ENCODE assay signal across 1 cellular context in the genomic region with DNA sequence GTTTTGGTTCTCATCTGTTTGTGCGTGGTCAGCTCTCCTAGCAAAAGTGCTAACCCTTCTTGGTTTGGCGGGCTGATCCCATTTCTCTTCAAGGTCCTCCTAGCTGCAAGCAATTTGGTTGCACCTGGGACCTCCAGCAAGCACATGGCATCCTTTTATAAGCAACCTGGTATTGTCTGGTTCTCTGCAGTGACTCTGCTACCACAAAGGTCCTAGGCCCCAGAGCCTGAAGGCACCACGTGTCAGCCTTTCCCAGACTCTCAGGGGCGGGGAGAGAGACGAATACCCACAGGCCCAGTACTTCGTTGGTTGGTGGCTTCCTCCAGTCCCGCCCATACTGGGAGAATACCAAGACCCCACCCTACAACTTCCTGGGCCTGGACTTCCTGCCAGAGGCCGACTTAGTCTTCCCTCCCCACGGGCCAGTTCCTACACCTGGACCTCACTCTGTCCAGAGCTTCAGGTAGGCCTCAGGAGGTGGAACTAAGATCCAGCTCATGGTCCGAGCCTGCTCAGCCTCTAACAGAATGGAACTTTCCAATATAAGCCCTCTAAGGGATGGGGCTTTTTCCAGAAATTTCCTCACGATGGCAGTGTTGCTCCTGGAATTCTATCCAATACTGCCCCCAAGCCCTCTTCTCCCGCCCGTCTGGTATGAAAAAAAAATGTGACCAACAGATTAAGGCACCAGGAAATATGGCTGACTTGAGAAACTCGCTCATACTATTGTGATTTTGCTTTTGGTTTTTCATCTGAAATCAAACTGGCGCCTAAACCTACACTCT.
A peak's percentile ranks its signal among the peaks of the same experiment; 100 is the strongest.
TF ChIP-seq lines count a peak whose summit lies in the region.

No MANE protein-coding gene starts in this region.

TF ChIP-seq in HepG2, 621 proteins besides CTCF, POLR2A, EP300 and RAD21 (continued from another document and continues in another):
- TF ChIP-seq, protein P1, sequence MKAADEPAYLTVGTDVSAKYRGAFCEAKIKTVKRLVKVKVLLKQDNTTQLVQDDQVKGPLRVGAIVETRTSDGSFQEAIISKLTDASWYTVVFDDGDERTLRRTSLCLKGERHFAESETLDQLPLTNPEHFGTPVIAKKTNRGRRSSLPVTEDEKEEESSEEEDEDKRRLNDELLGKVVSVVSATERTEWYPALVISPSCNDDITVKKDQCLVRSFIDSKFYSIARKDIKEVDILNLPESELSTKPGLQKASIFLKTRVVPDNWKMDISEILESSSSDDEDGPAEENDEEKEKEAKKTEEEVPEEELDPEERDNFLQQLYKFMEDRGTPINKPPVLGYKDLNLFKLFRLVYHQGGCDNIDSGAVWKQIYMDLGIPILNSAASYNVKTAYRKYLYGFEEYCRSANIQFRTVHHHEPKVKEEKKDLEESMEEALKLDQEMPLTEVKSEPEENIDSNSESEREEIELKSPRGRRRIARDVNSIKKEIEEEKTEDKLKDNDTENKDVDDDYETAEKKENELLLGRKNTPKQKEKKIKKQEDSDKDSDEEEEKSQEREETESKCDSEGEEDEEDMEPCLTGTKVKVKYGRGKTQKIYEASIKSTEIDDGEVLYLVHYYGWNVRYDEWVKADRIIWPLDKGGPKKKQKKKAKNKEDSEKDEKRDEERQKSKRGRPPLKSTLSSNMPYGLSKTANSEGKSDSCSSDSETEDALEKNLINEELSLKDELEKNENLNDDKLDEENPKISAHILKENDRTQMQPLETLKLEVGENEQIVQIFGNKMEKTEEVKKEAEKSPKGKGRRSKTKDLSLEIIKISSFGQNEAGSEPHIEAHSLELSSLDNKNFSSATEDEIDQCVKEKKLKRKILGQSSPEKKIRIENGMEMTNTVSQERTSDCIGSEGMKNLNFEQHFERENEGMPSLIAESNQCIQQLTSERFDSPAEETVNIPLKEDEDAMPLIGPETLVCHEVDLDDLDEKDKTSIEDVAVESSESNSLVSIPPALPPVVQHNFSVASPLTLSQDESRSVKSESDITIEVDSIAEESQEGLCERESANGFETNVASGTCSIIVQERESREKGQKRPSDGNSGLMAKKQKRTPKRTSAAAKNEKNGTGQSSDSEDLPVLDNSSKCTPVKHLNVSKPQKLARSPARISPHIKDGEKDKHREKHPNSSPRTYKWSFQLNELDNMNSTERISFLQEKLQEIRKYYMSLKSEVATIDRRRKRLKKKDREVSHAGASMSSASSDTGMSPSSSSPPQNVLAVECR (CRISPR knock-in tag; IDR thresholded peaks at IDR 0.05; ENCODE audit: borderline replicate concordance): peak; percentile 76; the same call in 1 of the 2 replicates
- TF ChIP-seq ZNF773 (CRISPR knock-in tag; IDR thresholded peaks at IDR 0.05; ENCODE audit: borderline replicate concordance): no peak
- TF ChIP-seq FOXO1 (CRISPR knock-in tag; IDR thresholded peaks at IDR 0.05): no peak
- peak; percentile 49; the same call in 1 of the 2 replicates for TF ChIP-seq ZIK1 (CRISPR knock-in tag; IDR thresholded peaks at IDR 0.05; ENCODE audit: borderline replicate concordance, low read depth)
- TF ChIP-seq, protein P2, sequence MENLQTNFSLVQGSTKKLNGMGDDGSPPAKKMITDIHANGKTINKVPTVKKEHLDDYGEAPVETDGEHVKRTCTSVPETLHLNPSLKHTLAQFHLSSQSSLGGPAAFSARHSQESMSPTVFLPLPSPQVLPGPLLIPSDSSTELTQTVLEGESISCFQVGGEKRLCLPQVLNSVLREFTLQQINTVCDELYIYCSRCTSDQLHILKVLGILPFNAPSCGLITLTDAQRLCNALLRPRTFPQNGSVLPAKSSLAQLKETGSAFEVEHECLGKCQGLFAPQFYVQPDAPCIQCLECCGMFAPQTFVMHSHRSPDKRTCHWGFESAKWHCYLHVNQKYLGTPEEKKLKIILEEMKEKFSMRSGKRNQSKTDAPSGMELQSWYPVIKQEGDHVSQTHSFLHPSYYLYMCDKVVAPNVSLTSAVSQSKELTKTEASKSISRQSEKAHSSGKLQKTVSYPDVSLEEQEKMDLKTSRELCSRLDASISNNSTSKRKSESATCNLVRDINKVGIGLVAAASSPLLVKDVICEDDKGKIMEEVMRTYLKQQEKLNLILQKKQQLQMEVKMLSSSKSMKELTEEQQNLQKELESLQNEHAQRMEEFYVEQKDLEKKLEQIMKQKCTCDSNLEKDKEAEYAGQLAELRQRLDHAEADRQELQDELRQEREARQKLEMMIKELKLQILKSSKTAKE (CRISPR knock-in tag; IDR thresholded peaks at IDR 0.05; ENCODE audit: borderline replicate concordance): no peak
- TF ChIP-seq KLF16 (CRISPR knock-in tag; IDR thresholded peaks at IDR 0.05): no peak
- no peak for TF ChIP-seq NR2F2 (IDR thresholded peaks at IDR 0.05; ENCODE audit: borderline replicate concordance, low read depth)
- TF ChIP-seq MATR3 (CRISPR knock-in tag; IDR thresholded peaks at IDR 0.05): no peak
- TF ChIP-seq ZNF670 (CRISPR knock-in tag; IDR thresholded peaks at IDR 0.05; ENCODE audit: borderline replicate concordance): no peak
- TF ChIP-seq, protein P3, sequence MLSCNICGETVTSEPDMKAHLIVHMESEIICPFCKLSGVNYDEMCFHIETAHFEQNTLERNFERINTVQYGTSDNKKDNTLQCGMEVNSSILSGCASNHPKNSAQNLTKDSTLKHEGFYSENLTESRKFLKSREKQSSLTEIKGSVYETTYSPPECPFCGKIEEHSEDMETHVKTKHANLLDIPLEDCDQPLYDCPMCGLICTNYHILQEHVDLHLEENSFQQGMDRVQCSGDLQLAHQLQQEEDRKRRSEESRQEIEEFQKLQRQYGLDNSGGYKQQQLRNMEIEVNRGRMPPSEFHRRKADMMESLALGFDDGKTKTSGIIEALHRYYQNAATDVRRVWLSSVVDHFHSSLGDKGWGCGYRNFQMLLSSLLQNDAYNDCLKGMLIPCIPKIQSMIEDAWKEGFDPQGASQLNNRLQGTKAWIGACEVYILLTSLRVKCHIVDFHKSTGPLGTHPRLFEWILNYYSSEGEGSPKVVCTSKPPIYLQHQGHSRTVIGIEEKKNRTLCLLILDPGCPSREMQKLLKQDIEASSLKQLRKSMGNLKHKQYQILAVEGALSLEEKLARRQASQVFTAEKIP (CRISPR knock-in tag; IDR thresholded peaks at IDR 0.05; ENCODE audit: borderline replicate concordance): no peak
- TF ChIP-seq, protein P4, sequence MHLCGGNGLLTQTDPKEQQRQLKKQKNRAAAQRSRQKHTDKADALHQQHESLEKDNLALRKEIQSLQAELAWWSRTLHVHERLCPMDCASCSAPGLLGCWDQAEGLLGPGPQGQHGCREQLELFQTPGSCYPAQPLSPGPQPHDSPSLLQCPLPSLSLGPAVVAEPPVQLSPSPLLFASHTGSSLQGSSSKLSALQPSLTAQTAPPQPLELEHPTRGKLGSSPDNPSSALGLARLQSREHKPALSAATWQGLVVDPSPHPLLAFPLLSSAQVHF (CRISPR knock-in tag; IDR thresholded peaks at IDR 0.05): no peak
- TF ChIP-seq ZNF274 (CRISPR knock-in tag; IDR thresholded peaks at IDR 0.05): no peak
- TF ChIP-seq SMARCC2 (IDR thresholded peaks at IDR 0.05): no peak
- TF ChIP-seq, protein P5, sequence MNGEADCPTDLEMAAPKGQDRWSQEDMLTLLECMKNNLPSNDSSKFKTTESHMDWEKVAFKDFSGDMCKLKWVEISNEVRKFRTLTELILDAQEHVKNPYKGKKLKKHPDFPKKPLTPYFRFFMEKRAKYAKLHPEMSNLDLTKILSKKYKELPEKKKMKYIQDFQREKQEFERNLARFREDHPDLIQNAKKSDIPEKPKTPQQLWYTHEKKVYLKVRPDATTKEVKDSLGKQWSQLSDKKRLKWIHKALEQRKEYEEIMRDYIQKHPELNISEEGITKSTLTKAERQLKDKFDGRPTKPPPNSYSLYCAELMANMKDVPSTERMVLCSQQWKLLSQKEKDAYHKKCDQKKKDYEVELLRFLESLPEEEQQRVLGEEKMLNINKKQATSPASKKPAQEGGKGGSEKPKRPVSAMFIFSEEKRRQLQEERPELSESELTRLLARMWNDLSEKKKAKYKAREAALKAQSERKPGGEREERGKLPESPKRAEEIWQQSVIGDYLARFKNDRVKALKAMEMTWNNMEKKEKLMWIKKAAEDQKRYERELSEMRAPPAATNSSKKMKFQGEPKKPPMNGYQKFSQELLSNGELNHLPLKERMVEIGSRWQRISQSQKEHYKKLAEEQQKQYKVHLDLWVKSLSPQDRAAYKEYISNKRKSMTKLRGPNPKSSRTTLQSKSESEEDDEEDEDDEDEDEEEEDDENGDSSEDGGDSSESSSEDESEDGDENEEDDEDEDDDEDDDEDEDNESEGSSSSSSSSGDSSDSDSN (CRISPR knock-in tag; IDR thresholded peaks at IDR 0.05): peak; percentile 50
- TF ChIP-seq, protein P6, sequence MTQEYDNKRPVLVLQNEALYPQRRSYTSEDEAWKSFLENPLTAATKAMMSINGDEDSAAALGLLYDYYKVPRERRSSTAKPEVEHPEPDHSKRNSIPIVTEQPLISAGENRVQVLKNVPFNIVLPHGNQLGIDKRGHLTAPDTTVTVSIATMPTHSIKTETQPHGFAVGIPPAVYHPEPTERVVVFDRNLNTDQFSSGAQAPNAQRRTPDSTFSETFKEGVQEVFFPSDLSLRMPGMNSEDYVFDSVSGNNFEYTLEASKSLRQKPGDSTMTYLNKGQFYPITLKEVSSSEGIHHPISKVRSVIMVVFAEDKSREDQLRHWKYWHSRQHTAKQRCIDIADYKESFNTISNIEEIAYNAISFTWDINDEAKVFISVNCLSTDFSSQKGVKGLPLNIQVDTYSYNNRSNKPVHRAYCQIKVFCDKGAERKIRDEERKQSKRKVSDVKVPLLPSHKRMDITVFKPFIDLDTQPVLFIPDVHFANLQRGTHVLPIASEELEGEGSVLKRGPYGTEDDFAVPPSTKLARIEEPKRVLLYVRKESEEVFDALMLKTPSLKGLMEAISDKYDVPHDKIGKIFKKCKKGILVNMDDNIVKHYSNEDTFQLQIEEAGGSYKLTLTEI (CRISPR knock-in tag; conservative IDR thresholded peaks at IDR 0.05): no peak
- TF ChIP-seq HNRNPH1 (optimal IDR thresholded peaks at IDR 0.05; ENCODE audit: low read depth, low read length): no peak
- peak; percentile 97 for TF ChIP-seq KDM5A (IDR thresholded peaks at IDR 0.05; ENCODE audit: borderline replicate concordance, low read length)
- TF ChIP-seq ZNF678 (CRISPR knock-in tag; IDR thresholded peaks at IDR 0.05): 0 out of 2 replicates have a peak, but pooled peaks have one; percentile 65
- no peak for TF ChIP-seq ZNF34 (CRISPR knock-in tag; IDR thresholded peaks at IDR 0.05; ENCODE audit: borderline replicate concordance)
- TF ChIP-seq, protein P7, sequence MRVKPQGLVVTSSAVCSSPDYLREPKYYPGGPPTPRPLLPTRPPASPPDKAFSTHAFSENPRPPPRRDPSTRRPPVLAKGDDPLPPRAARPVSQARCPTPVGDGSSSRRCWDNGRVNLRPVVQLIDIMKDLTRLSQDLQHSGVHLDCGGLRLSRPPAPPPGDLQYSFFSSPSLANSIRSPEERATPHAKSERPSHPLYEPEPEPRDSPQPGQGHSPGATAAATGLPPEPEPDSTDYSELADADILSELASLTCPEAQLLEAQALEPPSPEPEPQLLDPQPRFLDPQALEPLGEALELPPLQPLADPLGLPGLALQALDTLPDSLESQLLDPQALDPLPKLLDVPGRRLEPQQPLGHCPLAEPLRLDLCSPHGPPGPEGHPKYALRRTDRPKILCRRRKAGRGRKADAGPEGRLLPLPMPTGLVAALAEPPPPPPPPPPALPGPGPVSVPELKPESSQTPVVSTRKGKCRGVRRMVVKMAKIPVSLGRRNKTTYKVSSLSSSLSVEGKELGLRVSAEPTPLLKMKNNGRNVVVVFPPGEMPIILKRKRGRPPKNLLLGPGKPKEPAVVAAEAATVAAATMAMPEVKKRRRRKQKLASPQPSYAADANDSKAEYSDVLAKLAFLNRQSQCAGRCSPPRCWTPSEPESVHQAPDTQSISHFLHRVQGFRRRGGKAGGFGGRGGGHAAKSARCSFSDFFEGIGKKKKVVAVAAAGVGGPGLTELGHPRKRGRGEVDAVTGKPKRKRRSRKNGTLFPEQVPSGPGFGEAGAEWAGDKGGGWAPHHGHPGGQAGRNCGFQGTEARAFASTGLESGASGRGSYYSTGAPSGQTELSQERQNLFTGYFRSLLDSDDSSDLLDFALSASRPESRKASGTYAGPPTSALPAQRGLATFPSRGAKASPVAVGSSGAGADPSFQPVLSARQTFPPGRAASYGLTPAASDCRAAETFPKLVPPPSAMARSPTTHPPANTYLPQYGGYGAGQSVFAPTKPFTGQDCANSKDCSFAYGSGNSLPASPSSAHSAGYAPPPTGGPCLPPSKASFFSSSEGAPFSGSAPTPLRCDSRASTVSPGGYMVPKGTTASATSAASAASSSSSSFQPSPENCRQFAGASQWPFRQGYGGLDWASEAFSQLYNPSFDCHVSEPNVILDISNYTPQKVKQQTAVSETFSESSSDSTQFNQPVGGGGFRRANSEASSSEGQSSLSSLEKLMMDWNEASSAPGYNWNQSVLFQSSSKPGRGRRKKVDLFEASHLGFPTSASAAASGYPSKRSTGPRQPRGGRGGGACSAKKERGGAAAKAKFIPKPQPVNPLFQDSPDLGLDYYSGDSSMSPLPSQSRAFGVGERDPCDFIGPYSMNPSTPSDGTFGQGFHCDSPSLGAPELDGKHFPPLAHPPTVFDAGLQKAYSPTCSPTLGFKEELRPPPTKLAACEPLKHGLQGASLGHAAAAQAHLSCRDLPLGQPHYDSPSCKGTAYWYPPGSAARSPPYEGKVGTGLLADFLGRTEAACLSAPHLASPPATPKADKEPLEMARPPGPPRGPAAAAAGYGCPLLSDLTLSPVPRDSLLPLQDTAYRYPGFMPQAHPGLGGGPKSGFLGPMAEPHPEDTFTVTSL (CRISPR knock-in tag; IDR thresholded peaks at IDR 0.05; ENCODE audit: borderline replicate concordance): no peak
- TF ChIP-seq ZNF652 (CRISPR knock-in tag; IDR thresholded peaks at IDR 0.05; ENCODE audit: borderline replicate concordance, low read depth): no peak
- TF ChIP-seq, protein P8, sequence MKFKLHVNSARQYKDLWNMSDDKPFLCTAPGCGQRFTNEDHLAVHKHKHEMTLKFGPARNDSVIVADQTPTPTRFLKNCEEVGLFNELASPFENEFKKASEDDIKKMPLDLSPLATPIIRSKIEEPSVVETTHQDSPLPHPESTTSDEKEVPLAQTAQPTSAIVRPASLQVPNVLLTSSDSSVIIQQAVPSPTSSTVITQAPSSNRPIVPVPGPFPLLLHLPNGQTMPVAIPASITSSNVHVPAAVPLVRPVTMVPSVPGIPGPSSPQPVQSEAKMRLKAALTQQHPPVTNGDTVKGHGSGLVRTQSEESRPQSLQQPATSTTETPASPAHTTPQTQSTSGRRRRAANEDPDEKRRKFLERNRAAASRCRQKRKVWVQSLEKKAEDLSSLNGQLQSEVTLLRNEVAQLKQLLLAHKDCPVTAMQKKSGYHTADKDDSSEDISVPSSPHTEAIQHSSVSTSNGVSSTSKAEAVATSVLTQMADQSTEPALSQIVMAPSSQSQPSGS (CRISPR knock-in tag; IDR thresholded peaks at IDR 0.05): no peak; the same call in 1 of the 2 replicates
- TF ChIP-seq ZFX (CRISPR knock-in tag; IDR thresholded peaks at IDR 0.05; ENCODE audit: low read depth): peak; percentile 95
- TF ChIP-seq ZNF556 (CRISPR knock-in tag; IDR thresholded peaks at IDR 0.05; ENCODE audit: borderline replicate concordance): no peak; the same call in 1 of the 2 replicates
- peak; percentile 54; the same call in 1 of the 2 replicates for TF ChIP-seq SP2 (CRISPR knock-in tag; IDR thresholded peaks at IDR 0.05)
- TF ChIP-seq HDAC1 (CRISPR knock-in tag; IDR thresholded peaks at IDR 0.05): peak; percentile 65; the same call in 1 of the 2 replicates
- peak; percentile 53 for TF ChIP-seq ASH2L (IDR thresholded peaks at IDR 0.05; ENCODE audit: insufficient read length, low read depth, low read length)
- no peak for TF ChIP-seq SRSF9 (IDR thresholded peaks at IDR 0.05; ENCODE audit: borderline replicate concordance, insufficient read depth, low read depth, low read length, poor library complexity, severe bottlenecking)
- no peak for TF ChIP-seq TCF7 (IDR thresholded peaks at IDR 0.05; ENCODE audit: low read depth)
